Comparison of ENCODE assay signal across 11 cellular contexts in genomic region chr2:46477462-46477861, GRCh38. TPM values are rescaled to one million over a fixed set of nuclear protein-coding genes. Genes with fewer than 3 reads are reported as not detected.
DNase-seq lines count a peak whose midpoint lies in the region; ATAC-seq, FAIRE-seq and TF ChIP-seq lines count a peak whose summit lies in the region.
"Not testable (repeated sequence)": the region's sequence is repeated elsewhere in the genome, so short reads cannot be mapped to it uniquely, and the experiment has no call there.
"Had no signal": no experiment of that assay in that cellular context is flagged by ENCODE, and none has a peak within 500 bp of the region (broad histone marks: within the 10 kb centered on the region; RNA-seq: fewer than 3 reads in every experiment).

No MANE protein-coding gene starts in this region.

- CTCF ChIA-PET in Caco-2 (lab: Charles Lee); K562 (lab: Yijun Ruan, JAX; ENCODE audit: low intra/inter-chr PET ratio); naive thymus-derived CD4-positive, alpha-beta T cell (lab: Charles Lee): not testable (repeated sequence)
- CTCF ChIA-PET in activated CD4-positive, alpha-beta T cell treated with anti-CD3 and anti-CD28 coated beads for 36 hours (lab: Charles Lee), result interaction anchor here (1.2 kb wide), 1 partner anchor 63 kb away, joined by 4 read pairs; no protein-coding TSS in a partner anchor

- H2AFZ ChIP-seq in Loucy (ENCODE audit: low read length) (peak overlapping the region; percentile 55; the same call in 1 of the 2 replicates), K562 (ENCODE audit: low read depth, low read length) (peak overlapping the region; percentile 75)
- not testable (repeated sequence) for H2AFZ ChIP-seq in OCI-LY1 (ENCODE audit: low read length)

- not testable (repeated sequence) for H3K27me3 Mint-ChIP-seq in Caco-2 (ENCODE audit: insufficient read depth, unreplicated experiment); activated CD4-positive, alpha-beta T cell treated with anti-CD3 and anti-CD28 coated beads for 36 hours
- H3K27me3 Mint-ChIP-seq in naive thymus-derived CD4-positive, alpha-beta T cell, result peaks cover 0 to 36% (median 0%) of the 10 kb centered on the region in 5 donors

- not testable (repeated sequence) for H3K9me2 ChIP-seq in Loucy (replicated peaks; ENCODE audit: low read depth, low read length); OCI-LY1 (ENCODE audit: low read depth, low read length)

- not testable (repeated sequence) for H3K27ac ChIP-seq in OCI-LY1 (ENCODE audit: low read depth, low read length, poor library complexity, severe bottlenecking); naive thymus-derived CD4-positive, alpha-beta T cell (ENCODE audit: low read depth, low read length)
- peak overlapping the region; percentile 6; the same call in 1 of the 3 replicates for H3K27ac ChIP-seq in K562 (ENCODE audit: extremely low read depth, low read depth, low read length)

- POLR2A ChIA-PET in Caco-2 (lab: Charles Lee) (interaction anchor here (0.7 kb wide), 1 partner anchor 12 kb away, joined by 4 read pairs; no protein-coding TSS in a partner anchor), K562 (lab: Yijun Ruan, JAX) (interaction anchor here (0.6 to 1.2 kb wide), 6 partner anchors 10 to 138 kb away, joined by 3 to 5 read pairs (median 4); no protein-coding TSS in a partner anchor)
- POLR2A ChIA-PET in activated CD4-positive, alpha-beta T cell treated with anti-CD3 and anti-CD28 coated beads for 36 hours (lab: Charles Lee); naive thymus-derived CD4-positive, alpha-beta T cell (lab: Charles Lee): not testable (repeated sequence)

- H3K4me2 ChIP-seq in Loucy (ENCODE audit: low read depth, low read length, poor library complexity, severe bottlenecking), result not testable (repeated sequence)
- H3K4me2 ChIP-seq in OCI-LY1 (ENCODE audit: low read length) (peak overlapping the region; percentile 37; the same call in 1 of the 2 replicates), K562 (ENCODE audit: insufficient read depth, low read length) (peak overlapping the region; percentile 69)

- H3K9me3 Mint-ChIP-seq in Caco-2 (ENCODE audit: unreplicated experiment), result peaks cover 18% of the 10 kb centered on the region
- not testable (repeated sequence) for H3K9me3 Mint-ChIP-seq in activated CD4-positive, alpha-beta T cell treated with anti-CD3 and anti-CD28 coated beads for 36 hours (ENCODE audit: low read depth)
- peaks cover 0 to 47% (median 15%) of the 10 kb centered on the region in 11 donors for H3K9me3 Mint-ChIP-seq in naive thymus-derived CD4-positive, alpha-beta T cell

- H4K20me1 ChIP-seq in Loucy (ENCODE audit: insufficient read depth, low read length, poor library complexity, severe bottlenecking); OCI-LY1 (ENCODE audit: insufficient read depth, low read length); K562 (replicated peaks; ENCODE audit: control insufficient read depth, insufficient read depth, low read length): not testable (repeated sequence)

- not testable (repeated sequence) for H3K4me3 ChIP-seq in Caco-2 (ENCODE audit: low read depth, low read length); Loucy (ENCODE audit: low read length, poor library complexity, severe bottlenecking); K562; naive thymus-derived CD4-positive, alpha-beta T cell (ENCODE audit: low read length)
- H3K4me3 ChIP-seq in OCI-LY1 (ENCODE audit: low read depth, low read length, poor library complexity, severe bottlenecking), result peak overlapping the region; percentile 32

- not testable (repeated sequence) for H3K27ac Mint-ChIP-seq in Caco-2 (ENCODE audit: unreplicated experiment); activated CD4-positive, alpha-beta T cell treated with anti-CD3 and anti-CD28 coated beads for 36 hours
- H3K27ac Mint-ChIP-seq in naive thymus-derived CD4-positive, alpha-beta T cell, result peak overlapping the region in 3 of 9 donors; percentile 32 to 79 (median 56)

- not testable (repeated sequence) for H3K4me1 ChIP-seq in Caco-2; Loucy (ENCODE audit: insufficient read depth, low read length, poor library complexity, severe bottlenecking)
- H3K4me1 ChIP-seq in OCI-LY1 (ENCODE audit: insufficient read depth, low read length, severe bottlenecking) (peaks cover 12% of the 10 kb centered on the region), K562 (replicated peaks in 1 of 2; ENCODE audit: control insufficient read depth in 2 of 2, insufficient read depth in 2 of 2, low read length in 2 of 2) (peaks cover 7 to 11% of the 10 kb centered on the region in 2 experiments; a peak in 4 of 5 replicates)
- H3K4me1 ChIP-seq in naive thymus-derived CD4-positive, alpha-beta T cell (ENCODE audit: control insufficient read depth in 2 of 2, insufficient read depth in 2 of 2, low read length in 2 of 2), result peaks cover 0 to 12% of the 10 kb centered on the region in 2 donors

- not testable (repeated sequence) for H3K36me3 Mint-ChIP-seq in Caco-2 (ENCODE audit: insufficient read depth, unreplicated experiment); activated CD4-positive, alpha-beta T cell treated with anti-CD3 and anti-CD28 coated beads for 36 hours (ENCODE audit: low read depth)
- peaks cover 0 to 20% (median 13%) of the 10 kb centered on the region in 5 donors for H3K36me3 Mint-ChIP-seq in naive thymus-derived CD4-positive, alpha-beta T cell

- peak overlapping the region; percentile 39 for H3K4me3 Mint-ChIP-seq in Caco-2 (ENCODE audit: unreplicated experiment)
- not testable (repeated sequence) for H3K4me3 Mint-ChIP-seq in activated CD4-positive, alpha-beta T cell treated with anti-CD3 and anti-CD28 coated beads for 36 hours
- H3K4me3 Mint-ChIP-seq in naive thymus-derived CD4-positive, alpha-beta T cell, result peak overlapping the region in 8 of 10 donors; percentile 9 to 59 (median 37)

- FAIRE-seq in K562 (lab: Jason Lieb, UNC), result not testable (repeated sequence)

- not testable (repeated sequence) for H3K79me2 ChIP-seq in Loucy (ENCODE audit: insufficient read depth, low read length); OCI-LY1 (ENCODE audit: insufficient read depth, low read length); K562 (ENCODE audit: control insufficient read depth, insufficient read depth, low read length)

- H3K9ac ChIP-seq in Loucy (ENCODE audit: low read depth, low read length, poor library complexity, severe bottlenecking); OCI-LY1 (ENCODE audit: low read length); K562 (ENCODE audit: insufficient read depth in 1 of 2, low read depth in 2 of 2, low read length in 2 of 2): not testable (repeated sequence)

- not testable (repeated sequence) for TF ChIP-seq CTCF in Caco-2 (IDR thresholded peaks at IDR 0.05; ENCODE audit: insufficient read depth in 1 of 2, low read depth in 1 of 2, low read length in 1 of 2, severe bottlenecking in 1 of 2, unreplicated experiment in 1 of 2); Loucy (conservative IDR thresholded peaks at IDR 0.05; ENCODE audit: low read length); OCI-LY1 (IDR thresholded peaks at IDR 0.05; ENCODE audit: low read length); K562 (IDR thresholded peaks at IDR 0.05 in 2 of 3, conservative IDR thresholded peaks at IDR 0.05 in 1 of 3; ENCODE audit: insufficient read depth in 2 of 3, low read depth in 1 of 3, low read length in 3 of 3)

- not testable (repeated sequence) for H3K9me3 ChIP-seq in Caco-2; Loucy (ENCODE audit: insufficient read depth, low read depth, low read length); OCI-LY1 (ENCODE audit: low read length); K562 (replicated peaks; ENCODE audit: control insufficient read depth, insufficient read depth, low read depth, low read length); naive thymus-derived CD4-positive, alpha-beta T cell (ENCODE audit: control insufficient read depth in 2 of 3, low read length in 3 of 3)

- DNase-seq in Caco-2 (peak; percentile 61 to 68), activated T-helper 1 cell treated with Interleukin-2 at 50 U/mL for 16 hours (ENCODE audit: low read depth) (peak; percentile 5), K562 (ENCODE audit: extremely low read depth in 1 of 4, low spot score in 3 of 4) (peak in 1 of 4 experiments; percentile 60)
- peak; percentile 19 for DNase-seq in activated CD4-positive, alpha-beta T cell treated with anti-CD3 and anti-CD28 coated beads for 36 hours
- peak in 5 of 9 donors; percentile 15 to 53 (median 36) for DNase-seq in naive thymus-derived CD4-positive, alpha-beta T cell

- not testable (repeated sequence) for H3F3A ChIP-seq in Loucy (ENCODE audit: low read depth); OCI-LY1 (ENCODE audit: insufficient read depth, low read length)

- ATAC-seq in activated CD4-positive, alpha-beta T cell treated with anti-CD3 and anti-CD28 coated beads for 36 hours; K562; naive thymus-derived CD4-positive, alpha-beta T cell: not testable (repeated sequence)

- not testable (repeated sequence) for H3K9me1 ChIP-seq in K562 (ENCODE audit: control insufficient read depth, insufficient read depth, low read length)

- TF ChIP-seq RAD21 in K562 (CRISPR knock-in tag; conservative IDR thresholded peaks at IDR 0.05 in 1 of 2, IDR thresholded peaks at IDR 0.05 in 1 of 2), result peak in 1 of 2 experiments; percentile 12; a peak in 1 of 4 replicates

- 0% methylated on average over 6 of the region's 8 CpGs for WGBS in K562 (ENCODE audit: insufficient coverage, low coverage, missing lambda C conversion rate)

- not testable (repeated sequence) for TF ChIP-seq EP300 in K562 (IDR thresholded peaks at IDR 0.05; ENCODE audit: low read length)

- not testable (repeated sequence) for H3K4me1 Mint-ChIP-seq in Caco-2 (ENCODE audit: low read depth, unreplicated experiment)
- H3K4me1 Mint-ChIP-seq in activated CD4-positive, alpha-beta T cell treated with anti-CD3 and anti-CD28 coated beads for 36 hours, result peaks cover 24% of the 10 kb centered on the region
- peaks cover 9 to 29% (median 24%) of the 10 kb centered on the region in 7 donors for H3K4me1 Mint-ChIP-seq in naive thymus-derived CD4-positive, alpha-beta T cell

- H3K36me3 ChIP-seq in Caco-2 (ENCODE audit: control insufficient read depth, insufficient read depth, low read length); Loucy (ENCODE audit: insufficient read depth, low read length); OCI-LY1 (ENCODE audit: insufficient read depth, low read length); K562 (ENCODE audit: control insufficient read depth, insufficient read depth, low read length); naive thymus-derived CD4-positive, alpha-beta T cell (ENCODE audit: control insufficient read depth in 2 of 3, insufficient read depth in 3 of 3, low read length in 3 of 3): not testable (repeated sequence)

- in situ Hi-C loops in K562 (cut with MboI), result not testable (repeated sequence)

- intact Hi-C loops in Caco-2 (cut with micrococcal nuclease; ENCODE audit: unreplicated experiment); activated CD4-positive, alpha-beta T cell treated with anti-CD3 and anti-CD28 coated beads for 36 hours (cut with DNase I, micrococcal nuclease); K562 (cut with micrococcal nuclease); naive thymus-derived CD4-positive, alpha-beta T cell (cut with micrococcal nuclease): not testable (repeated sequence)

- not testable (repeated sequence) for BruUV-seq in Caco-2 (replicated peaks; lab: Mats Ljungman, UMichigan); K562 (replicated peaks; lab: Mats Ljungman, UMichigan)

- not testable (repeated sequence) for H3K27me3 ChIP-seq in Caco-2 (replicated peaks; ENCODE audit: control insufficient read depth, insufficient read depth, low read length); Loucy (ENCODE audit: insufficient read depth, low read length, poor library complexity, severe bottlenecking); OCI-LY1 (ENCODE audit: insufficient read depth, low read length); K562 (ENCODE audit: control insufficient read depth in 2 of 2, insufficient read depth in 2 of 2, low read length in 2 of 2); naive thymus-derived CD4-positive, alpha-beta T cell (ENCODE audit: control insufficient read depth in 2 of 2, insufficient read depth in 2 of 2, low read length in 2 of 2)

- TF ChIP-seq POLR2A in K562 (conservative IDR thresholded peaks at IDR 0.05), result not testable (repeated sequence)

RNA-seq across cellular contexts. Expression of gene TMEM247, which starts 1.9 kb away (rescaled TPM):
- total RNA-seq in Caco-2 (2022) (not detected in 2 replicates), K562 (2014; rRNA removed) (3.0 and 3.7 TPM in 2 replicates), K562 (2014; rRNA removed; fragmentation: Illumina TruSeq; extraction: Trizol) (0.51 and 1.4 TPM in 2 replicates), K562 (2015; rRNA removed; fragmentation: Illumina TruSeq; extraction: Trizol) (1.2 and 1.3 TPM in 2 replicates), K562 (2021) (4.7 and 4.9 TPM in 2 replicates)
- total RNA-seq in activated CD4-positive, alpha-beta T cell treated with anti-CD3 and anti-CD28 coated beads for 36 hours, result not detected
- total RNA-seq in K562 (2011; cell fraction: chromatin; rRNA removed; ENCODE audit: low replicate concordance), result 3.0 TPM in 1 of 2 replicates, not detected in the other
- 0.92 and 2.0 TPM in 2 replicates for total RNA-seq in K562 (2011; cell fraction: nucleolus; rRNA removed)
- total RNA-seq in K562 (2011; cell fraction: nucleoplasm; rRNA removed), result 1.5 TPM in 1 of 2 replicates, not detected in the other
- polyA plus RNA-seq in K562 (2011; rRNA removed) (0.18 and 3.2 TPM in 2 replicates), K562 (2014; fragmentation: Illumina TruSeq; extraction: Trizol) (0.24 and 1.6 TPM in 2 replicates), K562 (2014; fragmentation: Nextera tagmentation; extraction: Ambion mirVana) (1 to 10 TPM; 2.1 to 3.1 TPM), K562 (2014; rRNA removed) (4.4 and 6.8 TPM in 2 replicates)
- polyA plus RNA-seq in K562 (2011; cell fraction: cytosol; rRNA removed), result 0.27 and 4.6 TPM in 2 replicates
- 0.32 and 6.5 TPM in 2 replicates for polyA plus RNA-seq in K562 (2011; cell fraction: nucleus; rRNA removed)
- polyA plus RNA-seq in K562 (2012), result 3.0 and 6.2 TPM in 2 replicates
- polyA minus RNA-seq in K562 (2011; rRNA and poly(A)+ RNA removed), result 0.35 TPM in 1 of 2 replicates, not detected in the other
- not detected in 2 replicates for polyA minus RNA-seq in K562 (2011; cell fraction: cytosol; rRNA and poly(A)+ RNA removed)
- 1.1 TPM in 1 of 2 replicates, not detected in the other for polyA minus RNA-seq in K562 (2011; cell fraction: nucleus; rRNA and poly(A)+ RNA removed)
- not detected for total RNA-seq in naive thymus-derived CD4-positive, alpha-beta T cell
- not detected for polyA plus RNA-seq in naive thymus-derived CD4-positive, alpha-beta T cell
- total RNA-seq: HFFc6, HT1080, MCF 10A, RPMI7951 had no signal
